Comparison of ENCODE assay signal across 1 cellular context in the genomic region with DNA sequence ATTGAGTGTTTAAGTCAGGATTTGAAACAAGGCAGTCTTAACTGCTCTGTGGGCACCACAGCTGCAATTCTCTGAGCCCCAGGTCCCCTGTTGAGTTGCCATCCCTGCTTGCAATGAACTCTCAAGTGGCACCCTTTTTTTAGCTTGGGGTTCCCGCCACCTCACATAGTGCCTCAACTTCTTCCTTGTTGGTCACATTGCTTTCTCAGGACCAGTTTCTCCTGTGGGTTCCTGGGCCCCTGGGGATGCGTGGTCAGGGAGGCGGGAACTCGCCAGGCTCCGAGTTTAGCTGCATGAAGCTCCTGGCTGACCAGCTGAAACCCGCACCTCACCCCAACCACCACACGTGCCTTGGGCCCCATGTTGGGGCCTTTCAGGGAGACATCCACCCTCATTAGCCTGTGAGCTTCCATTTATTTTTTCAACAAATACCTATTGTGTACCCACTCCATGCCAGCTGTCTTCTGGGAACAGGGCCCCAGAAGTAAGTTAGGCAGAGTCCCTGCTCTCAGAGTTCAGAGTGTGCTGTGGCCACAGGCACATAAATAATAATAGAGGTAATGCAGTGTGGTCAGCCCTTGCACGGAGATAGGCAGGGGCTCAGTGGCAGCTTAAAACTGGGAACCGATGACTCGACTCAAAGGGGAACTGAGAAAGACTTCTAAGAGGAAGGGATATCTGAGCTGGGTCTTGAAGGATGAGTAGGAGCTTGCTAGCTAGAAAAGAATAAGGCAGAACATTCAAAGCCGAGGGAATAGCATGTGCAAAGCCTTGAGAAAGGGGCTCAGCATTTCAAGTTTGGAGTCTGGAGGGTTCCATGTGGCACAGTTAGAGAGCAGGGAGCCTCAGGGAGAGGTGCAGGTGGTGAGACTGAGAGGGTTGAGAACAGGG.
TF ChIP-seq lines count a peak whose summit lies in the region.

No MANE protein-coding gene starts in this region.

TF ChIP-seq in GM12878, 131 proteins besides CTCF, POLR2A, EP300 and RAD21 (continued from another document and continues in another):
- TF ChIP-seq, protein P1, sequence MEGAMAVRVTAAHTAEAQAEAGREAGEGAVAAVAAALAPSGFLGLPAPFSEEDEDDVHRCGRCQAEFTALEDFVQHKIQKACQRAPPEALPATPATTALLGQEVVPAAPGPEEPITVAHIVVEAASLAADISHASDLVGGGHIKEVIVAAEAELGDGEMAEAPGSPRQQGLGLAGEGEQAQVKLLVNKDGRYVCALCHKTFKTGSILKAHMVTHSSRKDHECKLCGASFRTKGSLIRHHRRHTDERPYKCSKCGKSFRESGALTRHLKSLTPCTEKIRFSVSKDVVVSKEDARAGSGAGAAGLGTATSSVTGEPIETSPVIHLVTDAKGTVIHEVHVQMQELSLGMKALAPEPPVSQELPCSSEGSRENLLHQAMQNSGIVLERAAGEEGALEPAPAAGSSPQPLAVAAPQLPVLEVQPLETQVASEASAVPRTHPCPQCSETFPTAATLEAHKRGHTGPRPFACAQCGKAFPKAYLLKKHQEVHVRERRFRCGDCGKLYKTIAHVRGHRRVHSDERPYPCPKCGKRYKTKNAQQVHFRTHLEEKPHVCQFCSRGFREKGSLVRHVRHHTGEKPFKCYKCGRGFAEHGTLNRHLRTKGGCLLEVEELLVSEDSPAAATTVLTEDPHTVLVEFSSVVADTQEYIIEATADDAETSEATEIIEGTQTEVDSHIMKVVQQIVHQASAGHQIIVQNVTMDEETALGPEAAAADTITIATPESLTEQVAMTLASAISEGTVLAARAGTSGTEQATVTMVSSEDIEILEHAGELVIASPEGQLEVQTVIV (IDR thresholded peaks at IDR 0.05; ENCODE audit: borderline replicate concordance, partially characterized antibody) = no peak
- peak; percentile 38; the same call in 1 of the 2 replicates for TF ChIP-seq PKNOX1 (IDR thresholded peaks at IDR 0.05)
- no peak for TF ChIP-seq SMAD5 (IDR thresholded peaks at IDR 0.05; ENCODE audit: low read depth)
- TF ChIP-seq CREM (IDR thresholded peaks at IDR 0.05; ENCODE audit: low read depth) = peak; percentile 80
- TF ChIP-seq CBFB (IDR thresholded peaks at IDR 0.05; ENCODE audit: low read depth) = peak; percentile 90
- TF ChIP-seq MAX (IDR thresholded peaks at IDR 0.05; ENCODE audit: low read depth, low read length) = peak; percentile 42
- no peak for TF ChIP-seq KDM1A (IDR thresholded peaks at IDR 0.05; ENCODE audit: borderline replicate concordance)
- TF ChIP-seq, protein P2, sequence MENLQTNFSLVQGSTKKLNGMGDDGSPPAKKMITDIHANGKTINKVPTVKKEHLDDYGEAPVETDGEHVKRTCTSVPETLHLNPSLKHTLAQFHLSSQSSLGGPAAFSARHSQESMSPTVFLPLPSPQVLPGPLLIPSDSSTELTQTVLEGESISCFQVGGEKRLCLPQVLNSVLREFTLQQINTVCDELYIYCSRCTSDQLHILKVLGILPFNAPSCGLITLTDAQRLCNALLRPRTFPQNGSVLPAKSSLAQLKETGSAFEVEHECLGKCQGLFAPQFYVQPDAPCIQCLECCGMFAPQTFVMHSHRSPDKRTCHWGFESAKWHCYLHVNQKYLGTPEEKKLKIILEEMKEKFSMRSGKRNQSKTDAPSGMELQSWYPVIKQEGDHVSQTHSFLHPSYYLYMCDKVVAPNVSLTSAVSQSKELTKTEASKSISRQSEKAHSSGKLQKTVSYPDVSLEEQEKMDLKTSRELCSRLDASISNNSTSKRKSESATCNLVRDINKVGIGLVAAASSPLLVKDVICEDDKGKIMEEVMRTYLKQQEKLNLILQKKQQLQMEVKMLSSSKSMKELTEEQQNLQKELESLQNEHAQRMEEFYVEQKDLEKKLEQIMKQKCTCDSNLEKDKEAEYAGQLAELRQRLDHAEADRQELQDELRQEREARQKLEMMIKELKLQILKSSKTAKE (IDR thresholded peaks at IDR 0.05; ENCODE audit: low read depth, poor library complexity, severe bottlenecking) = no peak
- TF ChIP-seq NR2C2 (IDR thresholded peaks at IDR 0.05; ENCODE audit: borderline replicate concordance, control insufficient read depth, insufficient read length, low read depth) = no peak
- peak; percentile 41 for TF ChIP-seq MXI1 (IDR thresholded peaks at IDR 0.05; ENCODE audit: low read depth, low read length)
- no peak for TF ChIP-seq NFYA (IDR thresholded peaks at IDR 0.05; ENCODE audit: borderline replicate concordance, low read depth, low read length)
- TF ChIP-seq ZBED1 (IDR thresholded peaks at IDR 0.05; ENCODE audit: borderline replicate concordance) = no peak
- peak; percentile 90; the same call in 1 of the 2 replicates for TF ChIP-seq ATF2 (IDR thresholded peaks at IDR 0.05; ENCODE audit: low read length)
- TF ChIP-seq SUPT20H (IDR thresholded peaks at IDR 0.05; ENCODE audit: borderline replicate concordance, control insufficient read depth, low read depth, low read length) = no peak
- TF ChIP-seq DPF2 (IDR thresholded peaks at IDR 0.05) = peak; percentile 90
- no peak for TF ChIP-seq ZBTB4 (CRISPR knock-in tag; IDR thresholded peaks at IDR 0.05)
- TF ChIP-seq IKZF2 (IDR thresholded peaks at IDR 0.05) = peak; percentile 83 to 89
- TF ChIP-seq TAF1 (IDR thresholded peaks at IDR 0.05; ENCODE audit: borderline replicate concordance, low read depth, low read length) = no peak
- TF ChIP-seq JUND (IDR thresholded peaks at IDR 0.05; ENCODE audit: low read depth, low read length) = no peak
- peak; percentile 68; the same call in 2 of the 3 replicates for TF ChIP-seq POU2F2 (IDR thresholded peaks at IDR 0.05; ENCODE audit: borderline replicate concordance, low read depth, low read length)
- peak; percentile 39; the same call in 1 of the 2 replicates for TF ChIP-seq RELB (IDR thresholded peaks at IDR 0.05; ENCODE audit: low read depth)
- no peak for TF ChIP-seq SREBF1 (IDR thresholded peaks at IDR 0.05; ENCODE audit: low read length)
- peak in 1 of 2 experiments; percentile 85; a peak in 2 of 4 replicates for TF ChIP-seq ETV6 (conservative IDR thresholded peaks at IDR 0.05 in 1 of 2, IDR thresholded peaks at IDR 0.05 in 1 of 2; ENCODE audit: borderline replicate concordance in 1 of 2, low read depth in 1 of 2)
- TF ChIP-seq MLLT1 (IDR thresholded peaks at IDR 0.05) = 0 out of 2 replicates have a peak, but pooled peaks have one; percentile 42
- TF ChIP-seq, protein P3, sequence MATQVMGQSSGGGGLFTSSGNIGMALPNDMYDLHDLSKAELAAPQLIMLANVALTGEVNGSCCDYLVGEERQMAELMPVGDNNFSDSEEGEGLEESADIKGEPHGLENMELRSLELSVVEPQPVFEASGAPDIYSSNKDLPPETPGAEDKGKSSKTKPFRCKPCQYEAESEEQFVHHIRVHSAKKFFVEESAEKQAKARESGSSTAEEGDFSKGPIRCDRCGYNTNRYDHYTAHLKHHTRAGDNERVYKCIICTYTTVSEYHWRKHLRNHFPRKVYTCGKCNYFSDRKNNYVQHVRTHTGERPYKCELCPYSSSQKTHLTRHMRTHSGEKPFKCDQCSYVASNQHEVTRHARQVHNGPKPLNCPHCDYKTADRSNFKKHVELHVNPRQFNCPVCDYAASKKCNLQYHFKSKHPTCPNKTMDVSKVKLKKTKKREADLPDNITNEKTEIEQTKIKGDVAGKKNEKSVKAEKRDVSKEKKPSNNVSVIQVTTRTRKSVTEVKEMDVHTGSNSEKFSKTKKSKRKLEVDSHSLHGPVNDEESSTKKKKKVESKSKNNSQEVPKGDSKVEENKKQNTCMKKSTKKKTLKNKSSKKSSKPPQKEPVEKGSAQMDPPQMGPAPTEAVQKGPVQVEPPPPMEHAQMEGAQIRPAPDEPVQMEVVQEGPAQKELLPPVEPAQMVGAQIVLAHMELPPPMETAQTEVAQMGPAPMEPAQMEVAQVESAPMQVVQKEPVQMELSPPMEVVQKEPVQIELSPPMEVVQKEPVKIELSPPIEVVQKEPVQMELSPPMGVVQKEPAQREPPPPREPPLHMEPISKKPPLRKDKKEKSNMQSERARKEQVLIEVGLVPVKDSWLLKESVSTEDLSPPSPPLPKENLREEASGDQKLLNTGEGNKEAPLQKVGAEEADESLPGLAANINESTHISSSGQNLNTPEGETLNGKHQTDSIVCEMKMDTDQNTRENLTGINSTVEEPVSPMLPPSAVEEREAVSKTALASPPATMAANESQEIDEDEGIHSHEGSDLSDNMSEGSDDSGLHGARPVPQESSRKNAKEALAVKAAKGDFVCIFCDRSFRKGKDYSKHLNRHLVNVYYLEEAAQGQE (IDR thresholded peaks at IDR 0.05; ENCODE audit: low read depth, low read length) = no peak
- TF ChIP-seq YY1 (IDR thresholded peaks at IDR 0.05; ENCODE audit: low read depth, low read length) = no peak
- peak; percentile 37; the same call in 1 of the 2 replicates for TF ChIP-seq NBN (IDR thresholded peaks at IDR 0.05)
- TF ChIP-seq SMARCA5 (IDR thresholded peaks at IDR 0.05) = peak; percentile 99
- peak; percentile 97 for TF ChIP-seq SPI1 (IDR thresholded peaks at IDR 0.05; ENCODE audit: borderline replicate concordance, insufficient read depth, low read depth, low read length)
- no peak for TF ChIP-seq ZNF384 (IDR thresholded peaks at IDR 0.05; ENCODE audit: borderline replicate concordance, low read depth, low read length)
- no peak for TF ChIP-seq SIN3A (IDR thresholded peaks at IDR 0.05; ENCODE audit: low read depth, low read length)
- peak; percentile 93 for TF ChIP-seq EED (IDR thresholded peaks at IDR 0.05; ENCODE audit: low read depth)
- peak; percentile 55 for TF ChIP-seq BCL3 (IDR thresholded peaks at IDR 0.05; ENCODE audit: borderline replicate concordance, insufficient read depth, low read depth, low read length, poor library complexity, severe bottlenecking)
